Comparison of ENCODE assay signal across 2 cellular contexts in genomic region chr3:45134758-45135521, GRCh38.
TF ChIP-seq lines count a peak whose summit lies in the region.

No MANE protein-coding gene starts in this region.

TF ChIP-seq in SK-N-SH, 30 proteins besides CTCF, POLR2A, EP300 and RAD21:
- TF ChIP-seq USF1 (IDR thresholded peaks at IDR 0.05; ENCODE audit: borderline replicate concordance, low read depth) (no peak), JUND (IDR thresholded peaks at IDR 0.05) (no peak), NRF1 (IDR thresholded peaks at IDR 0.05; ENCODE audit: low read depth, low read length) (no peak), GABPA (IDR thresholded peaks at IDR 0.05; ENCODE audit: low read depth) (no peak), ELF1 (IDR thresholded peaks at IDR 0.05) (no peak), POLR2AphosphoS5 (IDR thresholded peaks at IDR 0.05; ENCODE audit: low read depth, low read length) (no peak), CHD2 (IDR thresholded peaks at IDR 0.05; ENCODE audit: low read length, partially characterized antibody) (no peak), SIN3A (IDR thresholded peaks at IDR 0.05; ENCODE audit: borderline replicate concordance, low read depth, low read length) (no peak), TCF12 (IDR thresholded peaks at IDR 0.05) (no peak), FOSL2 (IDR thresholded peaks at IDR 0.05; ENCODE audit: borderline replicate concordance, low read depth) (no peak), EZH2phosphoT487 (IDR thresholded peaks at IDR 0.05; ENCODE audit: borderline replicate concordance, low read depth) (no peak)
- TF ChIP-seq, protein P1, sequence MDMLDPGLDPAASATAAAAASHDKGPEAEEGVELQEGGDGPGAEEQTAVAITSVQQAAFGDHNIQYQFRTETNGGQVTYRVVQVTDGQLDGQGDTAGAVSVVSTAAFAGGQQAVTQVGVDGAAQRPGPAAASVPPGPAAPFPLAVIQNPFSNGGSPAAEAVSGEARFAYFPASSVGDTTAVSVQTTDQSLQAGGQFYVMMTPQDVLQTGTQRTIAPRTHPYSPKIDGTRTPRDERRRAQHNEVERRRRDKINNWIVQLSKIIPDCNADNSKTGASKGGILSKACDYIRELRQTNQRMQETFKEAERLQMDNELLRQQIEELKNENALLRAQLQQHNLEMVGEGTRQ (IDR thresholded peaks at IDR 0.05; ENCODE audit: borderline replicate concordance, low read depth, low read length): no peak

TF ChIP-seq in SK-N-SH treated with all-trans-retinoic acid at 6 μM for 48 hours, 23 proteins besides CTCF, POLR2A, EP300 and RAD21 (continued from another document):
- TF ChIP-seq CREB5 (CRISPR knock-in tag; IDR thresholded peaks at IDR 0.05; ENCODE audit: low read depth) (no peak), PPARA (CRISPR knock-in tag; IDR thresholded peaks at IDR 0.05; ENCODE audit: borderline replicate concordance) (no peak), TOX (CRISPR knock-in tag; IDR thresholded peaks at IDR 0.05; ENCODE audit: borderline replicate concordance) (no peak), ZNF70 (CRISPR knock-in tag; IDR thresholded peaks at IDR 0.05) (no peak), SNAI2 (CRISPR knock-in tag; IDR thresholded peaks at IDR 0.05) (no peak), TCF4 (CRISPR knock-in tag; IDR thresholded peaks at IDR 0.05; ENCODE audit: borderline replicate concordance) (no peak), OSR1 (CRISPR knock-in tag; IDR thresholded peaks at IDR 0.05) (no peak), ESRRG (CRISPR knock-in tag; IDR thresholded peaks at IDR 0.05) (no peak), BACH2 (CRISPR knock-in tag; IDR thresholded peaks at IDR 0.05; ENCODE audit: borderline replicate concordance) (no peak), ZNF565 (CRISPR knock-in tag; conservative IDR thresholded peaks at IDR 0.05; ENCODE audit: low read depth) (no peak), RARB (CRISPR knock-in tag; IDR thresholded peaks at IDR 0.05) (no peak), CSDC2 (CRISPR knock-in tag; IDR thresholded peaks at IDR 0.05) (no peak)
